In the genomic region with DNA sequence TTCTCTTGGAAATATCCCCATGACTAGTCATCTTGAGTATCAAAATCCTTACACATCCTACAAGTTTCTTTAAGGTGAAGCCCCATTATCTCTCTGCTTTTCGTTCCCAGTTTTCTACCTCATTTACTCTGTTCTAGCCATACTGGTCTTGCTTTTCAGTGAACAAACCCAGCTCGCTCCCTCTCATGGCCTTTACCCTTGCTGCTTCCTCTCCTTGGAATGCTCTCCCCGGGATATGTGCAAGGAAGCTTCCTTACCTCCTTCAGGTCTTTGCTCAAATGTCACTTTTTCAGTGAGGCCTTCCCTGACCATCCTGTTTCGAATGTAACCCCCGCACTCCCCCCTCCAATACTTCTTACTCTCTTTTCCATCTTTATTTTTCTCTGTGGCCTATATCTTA, we compare ENCODE assay signal across 32 cellular contexts.
"Had no signal": no experiment of that assay in that cellular context is flagged by ENCODE, and none has a peak within 500 bp of the region (broad histone marks: within the 10 kb centered on the region; RNA-seq: fewer than 3 reads in every experiment).

No MANE protein-coding gene starts in this region.

- H3K36me3 ChIP-seq: adrenal gland, esophagus muscularis mucosa, gastrocnemius medialis had no signal

- H3K4me1 Mint-ChIP-seq: activated CD4-positive, alpha-beta memory T cell treated with anti-CD3 and anti-CD28 coated beads, Interleukin-2, amount 10 ng/mL, durations not matched to agents 7 days and 5 days; activated CD4-positive, alpha-beta T cell treated with anti-CD3 and anti-CD28 coated beads, Interleukin-2, amount 10 ng/mL, durations not matched to agents 7 days and 5 days; activated naive CD4-positive, alpha-beta T cell treated with anti-CD3 and anti-CD28 coated beads, Interleukin-2, amount 50 U/mL, for 24 hours; activated naive CD8-positive, alpha-beta T cell treated with anti-CD3 and anti-CD28 coated beads for 36 hours; activated naive CD8-positive, alpha-beta T cell treated with anti-CD3 and anti-CD28 coated beads, Interleukin-2, amount 50 U/mL, for 24 hours; T-helper 17 cell had no signal

- H3K9me3 Mint-ChIP-seq: activated CD4-positive, alpha-beta memory T cell treated with anti-CD3 and anti-CD28 coated beads, Interleukin-2, amount 10 ng/mL, durations not matched to agents 7 days and 5 days; activated CD4-positive, alpha-beta T cell treated with anti-CD3 and anti-CD28 coated beads, Interleukin-2, amount 10 ng/mL, durations not matched to agents 7 days and 5 days; activated naive CD4-positive, alpha-beta T cell treated with anti-CD3 and anti-CD28 coated beads for 36 hours; activated naive CD4-positive, alpha-beta T cell treated with anti-CD3 and anti-CD28 coated beads, Interleukin-2, amount 50 U/mL, for 24 hours; activated naive CD8-positive, alpha-beta T cell treated with anti-CD3 and anti-CD28 coated beads, Interleukin-2, amount 50 U/mL, for 24 hours; activated T-cell treated with anti-CD3 and anti-CD28 coated beads, Interleukin-2, amount 50 U/mL, for 4 hours; activated T-helper 1 cell treated with anti-CD3 and anti-CD28 coated beads, Interleukin-12 subunit alpha, Interleukin-12 subunit beta, Interleukin-2, Interleukin-4 antibody, amounts not matched to agents 30 ng/mL and 10 ng/mL and 1 ng/mL, durations not matched to agents 14 hours and 24 hours and 36 hours; activated T-helper 2 cell treated with anti-CD3 and anti-CD28 coated beads, Interferon-gamma antibody, Interleukin-2, Interleukin-4, amounts not matched to agents 10 μg/mL and 5 μg/mL and 100 μg/mL, durations not matched to agents 14 hours and 24 hours and 36 hours; effector memory CD8-positive, alpha-beta T cell; T-helper 2 cell treated with Interferon-gamma antibody and Interleukin-4, amounts not matched to agents 5 μg/mL and 100 μg/mL, for 36 hours had no signal

- H3K4me3 Mint-ChIP-seq: activated CD4-positive, alpha-beta memory T cell treated with anti-CD3 and anti-CD28 coated beads, Interleukin-2, amount 10 ng/mL, durations not matched to agents 7 days and 5 days; activated CD4-positive, alpha-beta T cell treated with anti-CD3 and anti-CD28 coated beads, Interleukin-2, amount 10 ng/mL, durations not matched to agents 7 days and 5 days; activated naive CD4-positive, alpha-beta T cell treated with anti-CD3 and anti-CD28 coated beads for 36 hours; activated naive CD4-positive, alpha-beta T cell treated with anti-CD3 and anti-CD28 coated beads, Interleukin-2, amount 50 U/mL, for 24 hours; activated naive CD8-positive, alpha-beta T cell treated with anti-CD3 and anti-CD28 coated beads for 36 hours; activated naive CD8-positive, alpha-beta T cell treated with anti-CD3 and anti-CD28 coated beads, Interleukin-2, amount 50 U/mL, for 24 hours; activated T-cell treated with anti-CD3 and anti-CD28 coated beads, Interleukin-2, amount 50 U/mL, for 4 hours; activated T-helper 1 cell treated with anti-CD3 and anti-CD28 coated beads, Interleukin-12 subunit alpha, Interleukin-12 subunit beta, Interleukin-2, Interleukin-4 antibody, amounts not matched to agents 30 ng/mL and 10 ng/mL and 1 ng/mL, durations not matched to agents 14 hours and 24 hours and 36 hours; effector memory CD8-positive, alpha-beta T cell; T-helper 17 cell; T-helper 2 cell treated with Interferon-gamma antibody and Interleukin-4, amounts not matched to agents 5 μg/mL and 100 μg/mL, for 36 hours had no signal

- H3K27ac ChIP-seq: adrenal gland, body of pancreas, esophagus muscularis mucosa, foreskin keratinocyte, gastrocnemius medialis had no signal

- H3K36me3 Mint-ChIP-seq: activated naive CD4-positive, alpha-beta T cell treated with anti-CD3 and anti-CD28 coated beads, Interleukin-2, amount 50 U/mL, for 24 hours; activated naive CD8-positive, alpha-beta T cell treated with anti-CD3 and anti-CD28 coated beads for 36 hours had no signal

- H3K27me3 Mint-ChIP-seq: activated CD4-positive, alpha-beta memory T cell treated with anti-CD3 and anti-CD28 coated beads, Interleukin-2, amount 10 ng/mL, durations not matched to agents 7 days and 5 days; activated CD4-positive, alpha-beta T cell treated with anti-CD3 and anti-CD28 coated beads, Interleukin-2, amount 10 ng/mL, durations not matched to agents 7 days and 5 days; activated naive CD4-positive, alpha-beta T cell treated with anti-CD3 and anti-CD28 coated beads, Interleukin-2, amount 50 U/mL, for 24 hours; activated naive CD8-positive, alpha-beta T cell treated with anti-CD3 and anti-CD28 coated beads for 36 hours; activated naive CD8-positive, alpha-beta T cell treated with anti-CD3 and anti-CD28 coated beads, Interleukin-2, amount 50 U/mL, for 24 hours; effector memory CD8-positive, alpha-beta T cell; T-helper 17 cell had no signal

- ATAC-seq: activated naive CD8-positive, alpha-beta T cell treated with anti-CD3 and anti-CD28 coated beads, Interleukin-2, amount 50 U/mL, for 24 hours; activated T-cell treated with anti-CD3 and anti-CD28 coated beads, Interleukin-2, amount 50 U/mL, for 4 hours; body of pancreas; effector memory CD8-positive, alpha-beta T cell; foreskin keratinocyte; gastrocnemius medialis; T-helper 17 cell had no signal

- H3K4me1 ChIP-seq: adrenal gland, body of pancreas, esophagus muscularis mucosa, foreskin keratinocyte, gastrocnemius medialis had no signal

- H3K27me3 ChIP-seq: adrenal gland, body of pancreas, esophagus muscularis mucosa, foreskin keratinocyte, gastrocnemius medialis had no signal

- DNase-seq: activated CD4-positive, alpha-beta memory T cell treated with anti-CD3 and anti-CD28 coated beads, Interleukin-2, amount 10 ng/mL, durations not matched to agents 7 days and 5 days; activated CD4-positive, alpha-beta T cell treated with anti-CD3 and anti-CD28 coated beads for 1 hour; activated CD4-positive, alpha-beta T cell treated with anti-CD3 and anti-CD28 coated beads for 4 hours; activated CD4-positive, alpha-beta T cell treated with anti-CD3 and anti-CD28 coated beads, Interleukin-2, amount 10 ng/mL, durations not matched to agents 7 days and 5 days; activated CD4-positive, alpha-beta T cell treated with anti-CD3 and anti-CD28 coated beads, Interleukin-2, amount 50 U/mL, for 4 hours; activated CD8-positive, alpha-beta memory T cell treated with anti-CD3 and anti-CD28 coated beads for 24 hours; activated effector memory CD4-positive, alpha-beta T cell treated with anti-CD3 and anti-CD28 coated beads, Interleukin-2, amount 50 U/mL, for 16 hours; activated naive CD4-positive, alpha-beta T cell treated with anti-CD3 and anti-CD28 coated beads for 36 hours; activated naive CD8-positive, alpha-beta T cell treated with anti-CD3 and anti-CD28 coated beads for 36 hours; activated naive CD8-positive, alpha-beta T cell treated with anti-CD3 and anti-CD28 coated beads, Interleukin-2, amount 50 U/mL, for 24 hours; activated T-cell treated with anti-CD3 and anti-CD28 coated beads, Interleukin-2, amount 50 U/mL, for 4 hours; adrenal gland; amygdala; aorta; body of pancreas; caudate nucleus; cortex of kidney; dermis blood vessel endothelial cell; effector CD4-positive, alpha-beta T cell; effector memory CD8-positive, alpha-beta T cell; erythroblast; foreskin keratinocyte; gastrocnemius medialis; glutamatergic neuron; T-helper 1 cell; T-helper 17 cell; T1000 had no signal

- H3K27ac Mint-ChIP-seq: activated CD4-positive, alpha-beta memory T cell treated with anti-CD3 and anti-CD28 coated beads, Interleukin-2, amount 10 ng/mL, durations not matched to agents 7 days and 5 days; activated CD4-positive, alpha-beta T cell treated with anti-CD3 and anti-CD28 coated beads, Interleukin-2, amount 10 ng/mL, durations not matched to agents 7 days and 5 days; activated naive CD4-positive, alpha-beta T cell treated with anti-CD3 and anti-CD28 coated beads for 36 hours; activated naive CD4-positive, alpha-beta T cell treated with anti-CD3 and anti-CD28 coated beads, Interleukin-2, amount 50 U/mL, for 24 hours; activated naive CD8-positive, alpha-beta T cell treated with anti-CD3 and anti-CD28 coated beads for 36 hours; activated naive CD8-positive, alpha-beta T cell treated with anti-CD3 and anti-CD28 coated beads, Interleukin-2, amount 50 U/mL, for 24 hours; activated T-helper 1 cell treated with anti-CD3 and anti-CD28 coated beads, Interleukin-12 subunit alpha, Interleukin-12 subunit beta, Interleukin-2, Interleukin-4 antibody, amounts not matched to agents 30 ng/mL and 10 ng/mL and 1 ng/mL, durations not matched to agents 14 hours and 24 hours and 36 hours; activated T-helper 2 cell treated with anti-CD3 and anti-CD28 coated beads, Interferon-gamma antibody, Interleukin-2, Interleukin-4, amounts not matched to agents 10 μg/mL and 5 μg/mL and 100 μg/mL, durations not matched to agents 14 hours and 24 hours and 36 hours; effector memory CD8-positive, alpha-beta T cell; T-helper 17 cell; T-helper 2 cell treated with Interferon-gamma antibody and Interleukin-4, amounts not matched to agents 5 μg/mL and 100 μg/mL, for 36 hours had no signal

- H3K4me3 ChIP-seq: adrenal gland, body of pancreas, esophagus muscularis mucosa, gastrocnemius medialis had no signal

- H3K9me3 ChIP-seq: adrenal gland, body of pancreas, esophagus muscularis mucosa, gastrocnemius medialis had no signal
